37 cellular contexts compared by ENCODE assay signal in the genomic region with DNA sequence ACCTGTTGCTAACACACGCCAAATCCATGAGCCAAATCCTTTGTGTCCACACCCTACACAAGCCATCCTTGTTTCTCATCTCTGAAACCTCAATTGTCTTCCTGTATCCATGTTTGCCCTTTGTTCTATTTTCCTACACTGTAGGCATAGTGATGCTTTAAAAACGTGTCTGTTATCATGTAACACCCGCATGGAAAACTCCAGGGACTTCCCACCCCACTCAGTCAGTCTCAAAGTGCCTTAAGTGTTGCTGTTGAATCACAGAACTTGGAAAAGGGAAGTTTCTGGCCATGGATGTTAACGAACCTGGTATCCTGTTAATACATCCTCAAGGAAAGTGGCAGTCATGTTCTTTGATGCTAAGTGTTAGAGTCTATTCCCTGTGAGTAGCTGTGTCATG. TPM values are rescaled to one million over a fixed set of nuclear protein-coding genes. Genes with fewer than 3 reads are reported as not detected.
DNase-seq lines count a peak whose midpoint lies in the region; FAIRE-seq and TF ChIP-seq lines count a peak whose summit lies in the region.
"Had no signal": no experiment of that assay in that cellular context is flagged by ENCODE, and none has a peak within 500 bp of the region (broad histone marks: within the 10 kb centered on the region; RNA-seq: fewer than 3 reads in every experiment).

No MANE protein-coding gene starts in this region.

- dilution Hi-C loops in mammary epithelial cell (cut with HindIII; ENCODE audit: low sequenced_read_pairs): no loop called here

- H3K4me2 ChIP-seq in trophoblast cell (ENCODE audit: low read length): no peak overlapping the region
- H3K4me2 ChIP-seq in mammary epithelial cell (ENCODE audit: insufficient read depth, low read depth, low read length): no peak overlapping the region
- H3K4me2 ChIP-seq: A549; BLaER1; BLaER1 treated with 17β-estradiol and CSF1 and Interleukin-3, amounts not matched to agents 10 nM and 100 nM had no signal

- in situ Hi-C loops in mammary epithelial cell (cut with MboI; ENCODE audit: low sequenced_read_pairs in 2 of 2): no loop called here

- CTCF ChIA-PET in mammary epithelial cell (lab: Charles Lee; ENCODE audit: low non-redundant PET): no interaction called here

- H3K14ac ChIP-seq in trophoblast cell (ENCODE audit: low read length): no peak overlapping the region

- H3K4me3 ChIP-seq in bronchial epithelial cell (ENCODE audit: low read depth, low read length) (no peak overlapping the region), trophoblast cell (ENCODE audit: low read depth, low read length) (no peak overlapping the region), esophagus muscularis mucosa (no peak overlapping the region), mammary epithelial cell (replicated peaks in 1 of 3; ENCODE audit: insufficient read depth in 1 of 3, low read depth in 2 of 3, low read length in 3 of 3) (no peak overlapping the region)
- H3K4me3 ChIP-seq: A549; BLaER1; BLaER1 treated with 17β-estradiol and CSF1 and Interleukin-3, amounts not matched to agents 10 nM and 100 nM had no signal

- no CpG with 5 or more reads among the region's 4 CpGs for WGBS in trophoblast cell (ENCODE audit: extremely low coverage, insufficient coverage, insufficient read length)
- 67% methylated on average over 4 of the region's 4 CpGs for WGBS in esophagus muscularis mucosa
- 50% methylated on average over 3 of the region's 4 CpGs for WGBS in mammary epithelial cell (ENCODE audit: low coverage, missing lambda C conversion rate)

- H2BK120ac ChIP-seq in trophoblast cell (ENCODE audit: insufficient read depth, low read length, poor library complexity): no peak overlapping the region

- TF ChIP-seq CTCF in bronchial epithelial cell (IDR thresholded peaks at IDR 0.05; ENCODE audit: insufficient read depth, low read length, severe bottlenecking) (no peak), esophagus muscularis mucosa (IDR thresholded peaks at IDR 0.05) (no peak), mammary epithelial cell (conservative IDR thresholded peaks at IDR 0.05 in 1 of 2, IDR thresholded peaks at IDR 0.05 in 1 of 2; ENCODE audit: extremely low read depth in 1 of 2, insufficient read depth in 1 of 2, low read depth in 1 of 2, low read length in 2 of 2) (no peak)

- H3K18ac ChIP-seq in trophoblast cell (ENCODE audit: low read length): no peak overlapping the region

- peak; percentile 77 for FAIRE-seq in bronchial epithelial cell (lab: Jason Lieb, UNC)
- FAIRE-seq: A204.1, A549, D721Med had no signal

- H2AFZ ChIP-seq in trophoblast cell (ENCODE audit: insufficient read depth, low read length, poor library complexity) (no peak overlapping the region), mammary epithelial cell (ENCODE audit: low read depth, low read length) (no peak overlapping the region)

- H3K4ac ChIP-seq in trophoblast cell (ENCODE audit: low read depth, low read length): no peak overlapping the region

- no peak for TF ChIP-seq POLR2A in esophagus muscularis mucosa (IDR thresholded peaks at IDR 0.05; ENCODE audit: low read depth)

- BruUV-seq in mammary epithelial cell (replicated peaks; lab: Mats Ljungman, UMichigan): no TSS peak

- no peak overlapping the region for H4K91ac ChIP-seq in trophoblast cell (ENCODE audit: low read depth, low read length)

- H4K12ac ChIP-seq in trophoblast cell (ENCODE audit: low read depth, low read length): no peak overlapping the region

- H3K36me3 ChIP-seq in bronchial epithelial cell (ENCODE audit: control insufficient read depth, insufficient read depth, low read length) (no peaks in the 10 kb centered on the region), trophoblast cell (ENCODE audit: control insufficient read depth in 1 of 2, insufficient read depth in 2 of 2, low read length in 2 of 2) (no peaks in the 10 kb centered on the region), esophagus muscularis mucosa (no peaks in the 10 kb centered on the region), mammary epithelial cell (ENCODE audit: insufficient read depth, low read length) (no peaks in the 10 kb centered on the region)
- H3K36me3 ChIP-seq: BE2C; BLaER1; BLaER1 treated with 17β-estradiol and CSF1 and Interleukin-3, amounts not matched to agents 10 nM and 100 nM had no signal

- H3K23ac ChIP-seq in trophoblast cell (ENCODE audit: low read length): no peak overlapping the region

- no peak overlapping the region for H3K27ac ChIP-seq in trophoblast cell (ENCODE audit: low read depth, low read length)
- no peak overlapping the region for H3K27ac ChIP-seq in esophagus muscularis mucosa (replicated peaks in 1 of 4)
- H3K27ac ChIP-seq in mammary epithelial cell (ENCODE audit: insufficient read depth, low read depth, low read length): no peak overlapping the region
- H3K27ac ChIP-seq: 22Rv1; A549; BLaER1; BLaER1 treated with 17β-estradiol and CSF1 and Interleukin-3, amounts not matched to agents 10 nM and 100 nM; C4-2B had no signal

- H3K9ac ChIP-seq in trophoblast cell (ENCODE audit: low read length): no peak overlapping the region
- no peak overlapping the region for H3K9ac ChIP-seq in mammary epithelial cell (ENCODE audit: insufficient read depth, low read length)
- H3K9ac ChIP-seq: BLaER1; BLaER1 treated with 17β-estradiol and CSF1 and Interleukin-3, amounts not matched to agents 10 nM and 100 nM had no signal

- H2AK5ac ChIP-seq in trophoblast cell (ENCODE audit: low read length): no peak overlapping the region

- TF ChIP-seq EP300 in esophagus muscularis mucosa (IDR thresholded peaks at IDR 0.05): no peak

- no peaks in the 10 kb centered on the region for H3K79me1 ChIP-seq in trophoblast cell (ENCODE audit: low read length)

- H3K4me1 ChIP-seq in trophoblast cell (ENCODE audit: control insufficient read depth in 1 of 2, insufficient read depth in 2 of 2, low read length in 2 of 2): no peaks in the 10 kb centered on the region
- no peaks in the 10 kb centered on the region for H3K4me1 ChIP-seq in esophagus muscularis mucosa
- H3K4me1 ChIP-seq in mammary epithelial cell (ENCODE audit: insufficient read depth, low read length): no peaks in the 10 kb centered on the region
- H3K4me1 ChIP-seq: A549; BE2C; BLaER1; BLaER1 treated with 17β-estradiol and CSF1 and Interleukin-3, amounts not matched to agents 10 nM and 100 nM; Caco-2 had no signal

- no peak overlapping the region for H2BK12ac ChIP-seq in trophoblast cell (ENCODE audit: low read length)

- no peaks in the 10 kb centered on the region for H4K20me1 ChIP-seq in mammary epithelial cell (ENCODE audit: insufficient read depth, low read length)
- H4K20me1 ChIP-seq: BLaER1; BLaER1 treated with 17β-estradiol and CSF1 and Interleukin-3, amounts not matched to agents 10 nM and 100 nM had no signal

- intact Hi-C loops in esophagus muscularis mucosa (cut with DNase I): no loop called here
- intact Hi-C loops in mammary epithelial cell (cut with micrococcal nuclease): no loop called here

- no peaks in the 10 kb centered on the region for H3K79me2 ChIP-seq in trophoblast cell (ENCODE audit: control insufficient read depth, insufficient read depth, low read length, poor library complexity)
- no peaks in the 10 kb centered on the region for H3K79me2 ChIP-seq in mammary epithelial cell (ENCODE audit: insufficient read depth, low read length)

- no peak overlapping the region for H2BK5ac ChIP-seq in trophoblast cell (ENCODE audit: low read depth, low read length, poor library complexity)

- H3K9me3 ChIP-seq in trophoblast cell (ENCODE audit: insufficient read depth, low read depth, low read length): peaks cover 33% of the 10 kb centered on the region
- no peaks in the 10 kb centered on the region for H3K9me3 ChIP-seq in esophagus muscularis mucosa
- peaks cover 2% of the 10 kb centered on the region for H3K9me3 ChIP-seq in mammary epithelial cell (replicated peaks; ENCODE audit: insufficient read depth, low read length)
- H3K9me3 ChIP-seq: A549; BE2C; BLaER1; BLaER1 treated with 17β-estradiol and CSF1 and Interleukin-3, amounts not matched to agents 10 nM and 100 nM; Caco-2 had no signal

- no peak for DNase-seq in bronchial epithelial cell (ENCODE audit: low read depth)
- DNase-seq in trophoblast cell: peak; percentile 83
- no peak for DNase-seq in esophagus muscularis mucosa (ENCODE audit: extremely low spot score)
- no peak for DNase-seq in mammary epithelial cell
- DNase-seq: 8988T; ACHN; AML-193; BE2C; C1 segment of cervical spinal cord; Caco-2; Calu3; CD4-positive, alpha-beta memory T cell; CD4-positive, alpha-beta T cell; CD4-positive, CD25-positive, alpha-beta regulatory T cell; CD8-positive, alpha-beta memory T cell; CD8-positive, alpha-beta T cell; COR-L47; DMS 273 treated with DMSO at 0.1 percent for 48 hours; DMS153; DMS79; DMS79 treated with DMSO at 0.1 percent for 48 hours; DND-41; EL had no signal

- H4K8ac ChIP-seq in trophoblast cell (ENCODE audit: low read depth, low read length): no peak overlapping the region

- no peaks in the 10 kb centered on the region for H3K27me3 ChIP-seq in bronchial epithelial cell (ENCODE audit: control insufficient read depth, insufficient read depth, low read length)
- no peaks in the 10 kb centered on the region for H3K27me3 ChIP-seq in trophoblast cell (ENCODE audit: insufficient read depth, low read length)
- no peaks in the 10 kb centered on the region for H3K27me3 ChIP-seq in esophagus muscularis mucosa
- no peaks in the 10 kb centered on the region for H3K27me3 ChIP-seq in mammary epithelial cell (ENCODE audit: insufficient read depth, low read length)
- H3K27me3 ChIP-seq: BLaER1; BLaER1 treated with 17β-estradiol and CSF1 and Interleukin-3, amounts not matched to agents 10 nM and 100 nM had no signal

RNA-seq across cellular contexts. Expression of a gene that starts 9.7 kb away (rescaled TPM):
- total RNA-seq in bronchial epithelial cell: not detected in 2 replicates
- polyA plus RNA-seq in trophoblast cell (2013): not detected in 2 replicates
- total RNA-seq in esophagus muscularis mucosa: not detected
- total RNA-seq in mammary epithelial cell: not detected
- polyA plus RNA-seq in mammary epithelial cell: not detected
- polyA minus RNA-seq in mammary epithelial cell: not detected
- total RNA-seq: A172; A673; Caco-2; Calu3; CD4-positive, alpha-beta memory T cell; CD4-positive, alpha-beta T cell; CD4-positive, CD25-positive, alpha-beta regulatory T cell; CD8-positive, alpha-beta memory T cell; CD8-positive, alpha-beta T cell; Daoy had no signal
- polyA plus RNA-seq: A549; AG04450; BJ; CD14-positive monocyte; CD4-positive, alpha-beta memory T cell; CD4-positive, CD25-positive, alpha-beta regulatory T cell; CD8-positive, alpha-beta memory T cell had no signal

RNA-seq across cellular contexts. Expression of a gene that starts 19.9 kb away (rescaled TPM):
- total RNA-seq in bronchial epithelial cell (not detected in 2 replicates), esophagus muscularis mucosa (not detected), mammary epithelial cell (not detected)
- not detected in 2 replicates for polyA plus RNA-seq in trophoblast cell (2013)
- not detected for polyA plus RNA-seq in mammary epithelial cell
- polyA minus RNA-seq in mammary epithelial cell: not detected
- total RNA-seq: A172; A673; Caco-2; Calu3; CD4-positive, alpha-beta memory T cell; CD4-positive, alpha-beta T cell; CD4-positive, CD25-positive, alpha-beta regulatory T cell; CD8-positive, alpha-beta memory T cell; CD8-positive, alpha-beta T cell; Daoy had no signal
- polyA plus RNA-seq: A549; AG04450; BJ; CD14-positive monocyte; CD4-positive, alpha-beta memory T cell; CD4-positive, CD25-positive, alpha-beta regulatory T cell; CD8-positive, alpha-beta memory T cell had no signal

RNA-seq across cellular contexts. Expression of a gene that starts 27.7 kb away (rescaled TPM):
- total RNA-seq in bronchial epithelial cell (0.13 TPM in 1 of 2 replicates, not detected in the other), esophagus muscularis mucosa (not detected), mammary epithelial cell (not detected)
- polyA plus RNA-seq in trophoblast cell (2013): not detected in 2 replicates
- polyA plus RNA-seq in mammary epithelial cell: not detected
- polyA minus RNA-seq in mammary epithelial cell: not detected
- total RNA-seq: A172; A673; Caco-2; Calu3; CD4-positive, alpha-beta memory T cell; CD4-positive, alpha-beta T cell; CD4-positive, CD25-positive, alpha-beta regulatory T cell; CD8-positive, alpha-beta memory T cell; CD8-positive, alpha-beta T cell; Daoy had no signal
- polyA plus RNA-seq: A549; AG04450; BJ; CD14-positive monocyte; CD4-positive, alpha-beta memory T cell; CD4-positive, CD25-positive, alpha-beta regulatory T cell; CD8-positive, alpha-beta memory T cell had no signal

RNA-seq across cellular contexts. Expression of a gene that starts 30.2 kb away (rescaled TPM):
- total RNA-seq in bronchial epithelial cell (not detected in 2 replicates), esophagus muscularis mucosa (not detected), mammary epithelial cell (not detected)
- polyA plus RNA-seq in trophoblast cell (2013): not detected in 2 replicates
- not detected for polyA plus RNA-seq in mammary epithelial cell
- not detected for polyA minus RNA-seq in mammary epithelial cell
- total RNA-seq: A172; A673; B cell; Caco-2; Calu3; CD4-positive, alpha-beta memory T cell; CD4-positive, alpha-beta T cell; CD4-positive, CD25-positive, alpha-beta regulatory T cell; CD8-positive, alpha-beta memory T cell; CD8-positive, alpha-beta T cell; Daoy had no signal
- polyA plus RNA-seq: A549; AG04450; BJ; CD14-positive monocyte; CD4-positive, alpha-beta memory T cell; CD4-positive, CD25-positive, alpha-beta regulatory T cell; CD8-positive, alpha-beta memory T cell had no signal

RNA-seq across cellular contexts. Expression of a gene that starts 50.6 kb away (rescaled TPM):
- total RNA-seq in bronchial epithelial cell (not detected in 2 replicates), esophagus muscularis mucosa (not detected), mammary epithelial cell (not detected)
- polyA plus RNA-seq in trophoblast cell (2013): not detected in 2 replicates
- not detected for polyA plus RNA-seq in mammary epithelial cell
- not detected for polyA minus RNA-seq in mammary epithelial cell
- total RNA-seq: A172; A673; Caco-2; Calu3; CD4-positive, alpha-beta memory T cell; CD4-positive, alpha-beta T cell; CD4-positive, CD25-positive, alpha-beta regulatory T cell; CD8-positive, alpha-beta memory T cell; CD8-positive, alpha-beta T cell; Daoy had no signal
- polyA plus RNA-seq: A549; AG04450; BJ; CD14-positive monocyte; CD4-positive, CD25-positive, alpha-beta regulatory T cell; CD8-positive, alpha-beta memory T cell had no signal

Comparison
In these comparisons a context has a peak if more than half of its experiments do, and no peak if none do; other contexts are left out.
1. DNase-seq: peak in trophoblast cell (2 of 2); none in bronchial epithelial cell (single experiment), esophagus muscularis mucosa (single experiment) and mammary epithelial cell (single experiment).